37 cellular contexts compared by ENCODE assay signal in the genomic region with DNA sequence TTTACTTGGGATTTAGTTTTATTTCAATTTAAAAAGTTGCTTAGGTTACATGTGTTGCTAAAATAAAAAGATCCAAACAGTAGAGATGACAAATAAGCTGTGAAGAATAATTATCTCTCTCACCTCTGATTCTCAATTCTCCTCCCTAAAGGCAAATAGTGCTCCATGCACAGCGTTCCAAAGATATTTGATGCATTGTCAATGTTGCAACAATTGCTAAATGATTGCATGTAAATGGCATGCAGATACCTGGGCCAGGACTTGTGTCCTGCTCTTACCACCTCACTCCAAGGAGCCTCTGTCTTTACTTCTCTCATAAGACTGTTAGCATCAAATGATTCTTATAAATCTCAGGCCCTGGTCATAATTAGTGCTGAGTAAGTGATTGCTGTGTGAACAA.
"Had no signal": no experiment of that assay in that cellular context is flagged by ENCODE, and none has a peak within 500 bp of the region (broad histone marks: within the 10 kb centered on the region; RNA-seq: fewer than 3 reads in every experiment).

No MANE protein-coding gene starts in this region.

- H3K4me3 Mint-ChIP-seq: activated B cell treated with CpG ODN at 0.5 μM for 24 hours; activated CD4-positive, alpha-beta memory T cell treated with anti-CD3 and anti-CD28 coated beads for 36 hours; activated CD4-positive, alpha-beta T cell treated with anti-CD3 and anti-CD28 coated beads, Interleukin-2, amount 10 ng/mL, durations not matched to agents 24 days and 14 days; activated CD8-positive, alpha-beta T cell treated with anti-CD3 and anti-CD28 coated beads for 36 hours; activated naive CD4-positive, alpha-beta T cell treated with anti-CD3 and anti-CD28 coated beads for 36 hours; activated naive CD8-positive, alpha-beta T cell treated with anti-CD3 and anti-CD28 coated beads for 36 hours; activated T-cell treated with anti-CD3 and anti-CD28 coated beads, Interleukin-2, amount 50 U/mL, for 4 hours; activated T-cell treated with anti-CD3 and anti-CD28 coated beads, Interleukin-2, amount 50 U/mL, for 72 hours; activated T-helper 1 cell treated with anti-CD3 and anti-CD28 coated beads, Interleukin-12 subunit alpha, Interleukin-12 subunit beta, Interleukin-2, Interleukin-4 antibody, amounts not matched to agents 30 ng/mL and 10 ng/mL and 1 ng/mL, durations not matched to agents 14 hours and 24 hours and 36 hours; activated T-helper 17 cell treated with anti-CD3 and anti-CD28 coated beads, Interleukin-2, amount 50 U/mL, for 72 hours; T-helper 1 cell treated with Interleukin-12 subunit alpha and Interleukin-12 subunit beta and Interleukin-4 antibody, amounts not matched to agents 30 μg/mL and 1 μg/mL, for 36 hours; T-helper 2 cell treated with Interferon-gamma antibody and Interleukin-4, amounts not matched to agents 5 μg/mL and 100 μg/mL, for 36 hours had no signal

- H3K36me3 Mint-ChIP-seq: activated CD4-positive, alpha-beta memory T cell treated with anti-CD3 and anti-CD28 coated beads for 36 hours; activated naive CD4-positive, alpha-beta T cell treated with anti-CD3 and anti-CD28 coated beads, Interleukin-2, amount 50 U/mL, for 72 hours; activated naive CD8-positive, alpha-beta T cell treated with anti-CD3 and anti-CD28 coated beads for 36 hours had no signal

- H3K4me3 ChIP-seq: adrenal gland, body of pancreas had no signal

- ATAC-seq: activated CD8-positive, alpha-beta T cell treated with anti-CD3 and anti-CD28 coated beads for 36 hours; activated naive CD4-positive, alpha-beta T cell treated with anti-CD3 and anti-CD28 coated beads, Interleukin-2, amount 50 U/mL, for 72 hours; activated T-cell treated with anti-CD3 and anti-CD28 coated beads, Interleukin-2, amount 50 U/mL, for 4 hours; activated T-cell treated with anti-CD3 and anti-CD28 coated beads, Interleukin-2, amount 50 U/mL, for 72 hours; activated T-helper 17 cell treated with anti-CD3 and anti-CD28 coated beads, Interleukin-2, amount 50 U/mL, for 72 hours; body of pancreas had no signal

- H3K27ac ChIP-seq: adrenal gland, body of pancreas, brain microvascular endothelial cell, VCaP had no signal

- DNase-seq: activated B cell treated with CpG ODN at 0.5 μM for 24 hours; activated CD4-positive, alpha-beta memory T cell treated with anti-CD3 and anti-CD28 coated beads for 36 hours; activated CD4-positive, alpha-beta T cell treated with anti-CD3 and anti-CD28 coated beads for 4 hours; activated CD4-positive, alpha-beta T cell treated with anti-CD3 and anti-CD28 coated beads, Interleukin-2, amount 10 ng/mL, durations not matched to agents 24 days and 14 days; activated CD4-positive, alpha-beta T cell treated with anti-CD3 and anti-CD28 coated beads, Interleukin-2, amount 50 U/mL, for 1 hour; activated CD4-positive, alpha-beta T cell treated with anti-CD3 and anti-CD28 coated beads, Interleukin-2, amount 50 U/mL, for 4 hours; activated CD4-positive, CD25-positive, alpha-beta regulatory T cell treated with anti-CD3 and anti-CD28 coated beads, Interleukin-2, amount 50 U/mL, for 72 hours; activated CD8-positive, alpha-beta memory T cell treated with anti-CD3 and anti-CD28 coated beads, Interleukin-2, amount 50 U/mL, for 4 hours; activated CD8-positive, alpha-beta T cell treated with anti-CD3 and anti-CD28 coated beads for 36 hours; activated effector memory CD4-positive, alpha-beta T cell treated with anti-CD3 and anti-CD28 coated beads, Interleukin-2, amount 50 U/mL, for 16 hours; activated gamma-delta T cell treated with Interleukin-2 at 50 U/mL for 16 hours; activated naive CD4-positive, alpha-beta T cell; activated naive CD4-positive, alpha-beta T cell treated with anti-CD3 and anti-CD28 coated beads for 36 hours; activated naive CD4-positive, alpha-beta T cell treated with anti-CD3 and anti-CD28 coated beads, Interleukin-2, amount 50 U/mL, for 16 hours; activated naive CD8-positive, alpha-beta T cell treated with anti-CD3 and anti-CD28 coated beads for 36 hours; activated T-cell treated with anti-CD3 and anti-CD28 coated beads for 4 hours; activated T-cell treated with anti-CD3 and anti-CD28 coated beads, Interleukin-2, amount 50 U/mL, for 1 hour; activated T-cell treated with anti-CD3 and anti-CD28 coated beads, Interleukin-2, amount 50 U/mL, for 4 hours; activated T-cell treated with anti-CD3 and anti-CD28 coated beads, Interleukin-2, amount 50 U/mL, for 72 hours; adrenal gland; amniotic stem cell; aorta; body of pancreas; brain microvascular endothelial cell; central memory CD4-positive, alpha-beta T cell; SW 1271; T-helper 1 cell; T-helper 2 cell; T-helper 9 cell had no signal

- H3K9me3 ChIP-seq: adrenal gland, body of pancreas had no signal

- H3K9me3 Mint-ChIP-seq: activated CD4-positive, alpha-beta memory T cell treated with anti-CD3 and anti-CD28 coated beads for 36 hours; activated CD4-positive, alpha-beta T cell treated with anti-CD3 and anti-CD28 coated beads, Interleukin-2, amount 10 ng/mL, durations not matched to agents 24 days and 14 days; activated CD8-positive, alpha-beta T cell treated with anti-CD3 and anti-CD28 coated beads for 36 hours; activated naive CD4-positive, alpha-beta T cell treated with anti-CD3 and anti-CD28 coated beads for 36 hours; activated T-cell treated with anti-CD3 and anti-CD28 coated beads, Interleukin-2, amount 50 U/mL, for 4 hours; activated T-cell treated with anti-CD3 and anti-CD28 coated beads, Interleukin-2, amount 50 U/mL, for 72 hours; activated T-helper 1 cell treated with anti-CD3 and anti-CD28 coated beads, Interleukin-12 subunit alpha, Interleukin-12 subunit beta, Interleukin-2, Interleukin-4 antibody, amounts not matched to agents 30 ng/mL and 10 ng/mL and 1 ng/mL, durations not matched to agents 14 hours and 24 hours and 36 hours; activated T-helper 17 cell treated with anti-CD3 and anti-CD28 coated beads, Interleukin-2, amount 50 U/mL, for 72 hours; T-helper 1 cell treated with Interleukin-12 subunit alpha and Interleukin-12 subunit beta and Interleukin-4 antibody, amounts not matched to agents 30 μg/mL and 1 μg/mL, for 36 hours; T-helper 2 cell treated with Interferon-gamma antibody and Interleukin-4, amounts not matched to agents 5 μg/mL and 100 μg/mL, for 36 hours had no signal

- H3K4me1 Mint-ChIP-seq: activated B cell treated with CpG ODN at 0.5 μM for 24 hours; activated CD4-positive, alpha-beta T cell treated with anti-CD3 and anti-CD28 coated beads, Interleukin-2, amount 10 ng/mL, durations not matched to agents 24 days and 14 days; activated naive CD8-positive, alpha-beta T cell treated with anti-CD3 and anti-CD28 coated beads for 36 hours; activated T-helper 17 cell treated with anti-CD3 and anti-CD28 coated beads, Interleukin-2, amount 50 U/mL, for 72 hours had no signal

- H3K36me3 ChIP-seq: adrenal gland, brain microvascular endothelial cell had no signal

- H3K4me1 ChIP-seq: adrenal gland, body of pancreas had no signal

- H3K27ac Mint-ChIP-seq: activated B cell treated with CpG ODN at 0.5 μM for 24 hours; activated CD4-positive, alpha-beta memory T cell treated with anti-CD3 and anti-CD28 coated beads for 36 hours; activated CD4-positive, alpha-beta T cell treated with anti-CD3 and anti-CD28 coated beads, Interleukin-2, amount 10 ng/mL, durations not matched to agents 24 days and 14 days; activated CD8-positive, alpha-beta T cell treated with anti-CD3 and anti-CD28 coated beads for 36 hours; activated naive CD4-positive, alpha-beta T cell treated with anti-CD3 and anti-CD28 coated beads for 36 hours; activated naive CD4-positive, alpha-beta T cell treated with anti-CD3 and anti-CD28 coated beads, Interleukin-2, amount 50 U/mL, for 72 hours; activated naive CD8-positive, alpha-beta T cell treated with anti-CD3 and anti-CD28 coated beads for 36 hours; activated T-cell treated with anti-CD3 and anti-CD28 coated beads, Interleukin-2, amount 50 U/mL, for 72 hours; activated T-helper 1 cell treated with anti-CD3 and anti-CD28 coated beads, Interleukin-12 subunit alpha, Interleukin-12 subunit beta, Interleukin-2, Interleukin-4 antibody, amounts not matched to agents 30 ng/mL and 10 ng/mL and 1 ng/mL, durations not matched to agents 14 hours and 24 hours and 36 hours; activated T-helper 17 cell treated with anti-CD3 and anti-CD28 coated beads, Interleukin-2, amount 50 U/mL, for 72 hours; T-helper 1 cell treated with Interleukin-12 subunit alpha and Interleukin-12 subunit beta and Interleukin-4 antibody, amounts not matched to agents 30 μg/mL and 1 μg/mL, for 36 hours; T-helper 2 cell treated with Interferon-gamma antibody and Interleukin-4, amounts not matched to agents 5 μg/mL and 100 μg/mL, for 36 hours had no signal

- H3K27me3 ChIP-seq: body of pancreas, brain microvascular endothelial cell had no signal

- FAIRE-seq: astrocyte, TTC549 had no signal
